18 cellular contexts compared by ENCODE assay signal in the genomic region with DNA sequence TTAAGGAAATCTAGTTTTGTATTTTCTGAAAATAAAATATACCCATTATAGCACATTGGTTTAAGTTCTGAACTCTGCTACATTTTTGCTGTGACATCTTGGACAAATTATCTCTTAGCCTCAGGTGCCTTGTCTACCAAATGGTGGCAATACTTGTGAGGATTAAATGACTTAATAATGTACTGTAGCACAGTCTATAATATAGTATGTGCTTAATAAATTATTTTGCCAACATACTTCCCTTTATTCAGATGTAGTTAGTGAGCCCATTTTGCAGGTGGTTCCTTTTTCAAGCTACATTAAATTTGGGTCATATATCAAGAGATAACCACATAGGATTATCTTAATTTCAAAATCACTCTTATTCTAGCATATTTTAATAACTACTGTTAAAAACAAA. TPM values are rescaled to one million over a fixed set of nuclear protein-coding genes. Genes with fewer than 3 reads are reported as not detected.
DNase-seq lines count a peak whose midpoint lies in the region; ATAC-seq, FAIRE-seq and TF ChIP-seq lines count a peak whose summit lies in the region.
"Had no signal": no experiment of that assay in that cellular context is flagged by ENCODE, and none has a peak within 500 bp of the region (broad histone marks: within the 10 kb centered on the region; RNA-seq: fewer than 3 reads in every experiment).

No MANE protein-coding gene starts in this region.

- DNase-seq in activated T-cell treated with anti-CD3 and anti-CD28 coated beads, Interleukin-2, amount 50 U/mL, for 4 hours = no peak
- DNase-seq in activated T-cell treated with anti-CD3 and anti-CD28 coated beads, Interleukin-2, amount 50 U/mL, for 1 hour = no peak
- DNase-seq in PC-3 (no peak), hepatocyte (ENCODE audit: low spot score) (no peak), H54 (ENCODE audit: insufficient read length, low spot score) (no peak), posterior vena cava (ENCODE audit: low spot score) (no peak)
- no peak for DNase-seq in stimulated activated effector memory CD8-positive, alpha-beta T cell treated with anti-CD3 and anti-CD28 coated beads, Interleukin-12 subunit alpha, Interleukin-12 subunit beta, amount 100 ng/mL, for 72 hours (ENCODE audit: low spot score in 2 of 2)
- no peak for DNase-seq in effector CD8-positive, alpha-beta T cell (lab: John Stamatoyannopoulos, UW)
- DNase-seq: ACHN; activated CD4-positive, CD25-positive, alpha-beta regulatory T cell treated with anti-CD3 and anti-CD28 coated beads, Interleukin-2, amount 50 U/mL, for 72 hours; colonic mucosa; NCI-H187 treated with DMSO at 0.1 percent for 48 hours; NCI-H524 treated with DMSO at 0.1 percent for 48 hours; posterior cingulate gyrus had no signal

- peak overlapping the region; percentile 61 for H3K27ac Mint-ChIP-seq in stimulated activated effector memory CD8-positive, alpha-beta T cell treated with anti-CD3 and anti-CD28 coated beads, Interleukin-12 subunit alpha, Interleukin-12 subunit beta, amount 100 ng/mL, for 72 hours

- H3K9me3 ChIP-seq in PC-3 (ENCODE audit: low read length) = no peaks in the 10 kb centered on the region
- no peaks in the 10 kb centered on the region for H3K9me3 ChIP-seq in hepatocyte (ENCODE audit: low read depth)
- H3K9me3 ChIP-seq: ascending aorta, colonic mucosa, thoracic aorta had no signal

- POLR2A ChIA-PET in PC-3 (lab: Charles Lee; ENCODE audit: unreplicated experiment) = no interaction called here

- H2AFZ ChIP-seq in PC-3 (ENCODE audit: low read length) (no peak overlapping the region), hepatocyte (no peak overlapping the region)

- FAIRE-seq in H54 (lab: Jason Lieb, UNC) = no peak
- FAIRE-seq: GM18507 had no signal

- ATAC-seq in activated T-cell treated with anti-CD3 and anti-CD28 coated beads, Interleukin-2, amount 50 U/mL, for 4 hours = no peak
- no peak for ATAC-seq in PC-3
- ATAC-seq in stimulated activated effector memory CD8-positive, alpha-beta T cell treated with anti-CD3 and anti-CD28 coated beads, Interleukin-12 subunit alpha, Interleukin-12 subunit beta, amount 100 ng/mL, for 72 hours = no peak

- H3K4me1 ChIP-seq in PC-3 (ENCODE audit: insufficient read depth, low read length) (peaks cover 23% of the 10 kb centered on the region), hepatocyte (ENCODE audit: insufficient read depth) (peaks cover 21% of the 10 kb centered on the region)

- H3K79me2 ChIP-seq in PC-3 (ENCODE audit: low read length) (peaks cover 89% of the 10 kb centered on the region), hepatocyte (peaks cover 92% of the 10 kb centered on the region)

- H3K4me3 ChIP-seq in PC-3 (ENCODE audit: low read length) (peak overlapping the region; percentile 93; the same call in 1 of the 2 replicates), hepatocyte (no peak overlapping the region)
- H3K4me3 ChIP-seq: ascending aorta, colonic mucosa, thoracic aorta had no signal

- peaks cover 41% of the 10 kb centered on the region for H3K36me3 Mint-ChIP-seq in activated T-cell treated with anti-CD3 and anti-CD28 coated beads, Interleukin-2, amount 50 U/mL, for 4 hours (ENCODE audit: insufficient read depth)
- peaks cover 91% of the 10 kb centered on the region for H3K36me3 Mint-ChIP-seq in stimulated activated effector memory CD8-positive, alpha-beta T cell treated with anti-CD3 and anti-CD28 coated beads, Interleukin-12 subunit alpha, Interleukin-12 subunit beta, amount 100 ng/mL, for 72 hours

- no peak for TF ChIP-seq CTCF in PC-3 (conservative IDR thresholded peaks at IDR 0.05; ENCODE audit: low read depth, low read length)
- TF ChIP-seq CTCF in hepatocyte (IDR thresholded peaks at IDR 0.05; ENCODE audit: poor library complexity) = no peak

- H3K36me3 ChIP-seq in PC-3 (ENCODE audit: low read depth, low read length) (peaks cover 24% of the 10 kb centered on the region), hepatocyte (replicated peaks; ENCODE audit: insufficient read depth, low read depth) (no peaks in the 10 kb centered on the region)
- H3K36me3 ChIP-seq: colonic mucosa, thoracic aorta had no signal

- H3K9me3 Mint-ChIP-seq in activated T-cell treated with anti-CD3 and anti-CD28 coated beads, Interleukin-2, amount 50 U/mL, for 4 hours = no peaks in the 10 kb centered on the region
- no peaks in the 10 kb centered on the region for H3K9me3 Mint-ChIP-seq in stimulated activated effector memory CD8-positive, alpha-beta T cell treated with anti-CD3 and anti-CD28 coated beads, Interleukin-12 subunit alpha, Interleukin-12 subunit beta, amount 100 ng/mL, for 72 hours
- H3K9me3 Mint-ChIP-seq: T-helper 1 cell treated with Interleukin-12 subunit alpha and Interleukin-12 subunit beta and Interleukin-4 antibody, amounts not matched to agents 30 μg/mL and 1 μg/mL, for 36 hours had no signal

- CTCF ChIA-PET in PC-3 (lab: Charles Lee) = no interaction called here

- no TSS peak for BruUV-seq in PC-3 (replicated peaks; lab: Mats Ljungman, UMichigan)

- intact Hi-C loops in PC-3 (cut with micrococcal nuclease) (no loop called here), posterior vena cava (cut with DNase I) (no loop called here)

- H3K9ac ChIP-seq in PC-3 (ENCODE audit: low read length) = no peak overlapping the region

- H3K9me2 ChIP-seq in PC-3 (replicated peaks; ENCODE audit: low read length) (no peaks in the 10 kb centered on the region), hepatocyte (replicated peaks; ENCODE audit: insufficient read depth) (no peaks in the 10 kb centered on the region)

- H3K4me3 Mint-ChIP-seq in activated T-cell treated with anti-CD3 and anti-CD28 coated beads, Interleukin-2, amount 50 U/mL, for 4 hours = peak overlapping the region; percentile 99
- H3K4me3 Mint-ChIP-seq in stimulated activated effector memory CD8-positive, alpha-beta T cell treated with anti-CD3 and anti-CD28 coated beads, Interleukin-12 subunit alpha, Interleukin-12 subunit beta, amount 100 ng/mL, for 72 hours = no peak overlapping the region

- H3K27me3 Mint-ChIP-seq in activated T-cell treated with anti-CD3 and anti-CD28 coated beads, Interleukin-2, amount 50 U/mL, for 4 hours (ENCODE audit: low read depth) = no peaks in the 10 kb centered on the region

- H4K20me1 ChIP-seq in PC-3 (ENCODE audit: low read length) = peaks cover 49% of the 10 kb centered on the region
- H4K20me1 ChIP-seq in hepatocyte (ENCODE audit: insufficient read depth, poor library complexity, severe bottlenecking) = peaks cover 56% of the 10 kb centered on the region

- no peaks in the 10 kb centered on the region for H3K27me3 ChIP-seq in PC-3 (ENCODE audit: low read length)
- no peaks in the 10 kb centered on the region for H3K27me3 ChIP-seq in hepatocyte
- H3K27me3 ChIP-seq: ascending aorta, colonic mucosa had no signal

- H3K27ac ChIP-seq in PC-3 (ENCODE audit: low read length) = no peak overlapping the region
- no peak overlapping the region for H3K27ac ChIP-seq in hepatocyte
- H3K27ac ChIP-seq: ascending aorta, colonic mucosa, thoracic aorta had no signal

- no peaks in the 10 kb centered on the region for H3F3A ChIP-seq in PC-3 (ENCODE audit: low read length, unreplicated experiment)

- peaks cover 62% of the 10 kb centered on the region for H3K4me1 Mint-ChIP-seq in activated T-cell treated with anti-CD3 and anti-CD28 coated beads, Interleukin-2, amount 50 U/mL, for 4 hours (ENCODE audit: low read depth)
- H3K4me1 Mint-ChIP-seq in stimulated activated effector memory CD8-positive, alpha-beta T cell treated with anti-CD3 and anti-CD28 coated beads, Interleukin-12 subunit alpha, Interleukin-12 subunit beta, amount 100 ng/mL, for 72 hours = peaks cover 63% of the 10 kb centered on the region

- H3K4me2 ChIP-seq in PC-3 (ENCODE audit: low read length) (peak overlapping the region; percentile 97), hepatocyte (peak overlapping the region; percentile 77)

- no peak for TF ChIP-seq POLR2A in H54 (IDR thresholded peaks at IDR 0.05; ENCODE audit: low read depth, low read length)

RNA-seq across cellular contexts. Expression of a gene that starts 3.2 kb away (rescaled TPM):
- total RNA-seq in activated T-cell treated with anti-CD3 and anti-CD28 coated beads, Interleukin-2, amount 50 U/mL, for 4 hours = 100 to 1,000 TPM; 261 to 279 (median 270) TPM
- total RNA-seq in PC-3 (2014; rRNA removed) (57.3 and 64.1 TPM in 2 replicates), hepatocyte (90.5 and 93.3 TPM in 2 replicates), posterior vena cava (100 to 1,000 TPM in 1 of 2 donors, 10 to 100 TPM in 1; 97.2 to 118 TPM)
- 35.3 and 42.6 TPM in 2 replicates for polyA plus RNA-seq in hepatocyte

RNA-seq across cellular contexts. Expression of a gene that starts 35.4 kb away (rescaled TPM):
- 100 to 1,000 TPM; 701 to 707 (median 707) TPM for total RNA-seq in activated T-cell treated with anti-CD3 and anti-CD28 coated beads, Interleukin-2, amount 50 U/mL, for 4 hours
- total RNA-seq in PC-3 (2014; rRNA removed) (346 and 432 TPM in 2 replicates), hepatocyte (383 and 429 TPM in 2 replicates), posterior vena cava (100 to 1,000 TPM; 141 to 160 TPM)
- 211 and 212 TPM in 2 replicates for polyA plus RNA-seq in hepatocyte
